ENCODE assay signal across 1 cellular context in genomic region chr12:24853588-24853987, GRCh38.
A peak's percentile ranks its signal among the peaks of the same experiment; 100 is the strongest.
TF ChIP-seq lines count a peak whose summit lies in the region.

No MANE protein-coding gene starts in this region.

TF ChIP-seq in IMR-90, 13 proteins besides CTCF, POLR2A, EP300 and RAD21:
- peak; percentile 38; the same call in 1 of the 2 replicates for TF ChIP-seq BHLHE40 (IDR thresholded peaks at IDR 0.05; ENCODE audit: low read depth, low read length)
- TF ChIP-seq FOS (IDR thresholded peaks at IDR 0.05; ENCODE audit: low read depth, low read length): peak; percentile 89
- TF ChIP-seq MAFK (IDR thresholded peaks at IDR 0.05; ENCODE audit: low read depth, low read length): no peak
